ENCODE assay signal across 1 cellular context in the genomic region with DNA sequence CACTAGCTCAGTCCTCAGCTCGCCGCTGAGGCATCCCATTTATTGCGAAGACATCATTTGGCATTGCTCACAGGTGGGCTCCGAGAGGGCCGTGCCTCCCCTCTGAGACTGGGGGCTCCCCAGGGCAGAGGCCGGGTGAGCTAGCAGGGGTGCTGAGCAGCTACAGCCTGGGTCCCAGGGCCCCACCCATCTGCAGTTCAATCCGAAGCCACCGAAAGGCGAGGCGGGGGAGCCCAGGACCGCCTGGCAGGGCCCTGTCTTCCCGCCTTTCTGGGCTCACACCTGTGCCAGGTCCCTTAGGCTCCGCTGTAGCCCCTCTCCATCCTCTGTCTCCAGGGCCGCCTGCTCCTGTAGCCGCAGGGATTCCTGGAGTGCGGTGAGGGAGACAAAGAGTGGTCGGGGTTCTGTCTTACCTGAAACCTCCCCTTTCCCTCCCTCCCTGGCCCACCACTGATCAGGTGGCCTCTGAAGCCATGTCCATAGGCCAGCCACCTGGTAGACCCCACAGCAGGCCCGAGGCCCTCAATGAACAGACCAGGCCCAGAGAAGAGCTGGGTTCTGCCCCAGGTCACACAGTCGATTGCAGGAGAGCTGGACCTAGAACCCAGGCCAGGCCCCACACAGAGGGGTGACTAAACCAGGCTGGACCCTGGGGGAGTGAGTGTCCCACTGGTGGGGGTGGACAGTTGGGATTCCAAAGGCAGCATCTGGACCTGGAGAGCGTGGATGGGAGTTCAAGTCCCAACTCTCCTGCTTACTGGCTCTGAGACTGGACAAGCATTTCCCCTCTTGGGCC.
TF ChIP-seq lines count a peak whose summit lies in the region.

No MANE protein-coding gene starts in this region.

TF ChIP-seq in GM23338, 12 proteins besides CTCF, POLR2A, EP300 and RAD21 (continued from another document):
- TF ChIP-seq, protein P1, sequence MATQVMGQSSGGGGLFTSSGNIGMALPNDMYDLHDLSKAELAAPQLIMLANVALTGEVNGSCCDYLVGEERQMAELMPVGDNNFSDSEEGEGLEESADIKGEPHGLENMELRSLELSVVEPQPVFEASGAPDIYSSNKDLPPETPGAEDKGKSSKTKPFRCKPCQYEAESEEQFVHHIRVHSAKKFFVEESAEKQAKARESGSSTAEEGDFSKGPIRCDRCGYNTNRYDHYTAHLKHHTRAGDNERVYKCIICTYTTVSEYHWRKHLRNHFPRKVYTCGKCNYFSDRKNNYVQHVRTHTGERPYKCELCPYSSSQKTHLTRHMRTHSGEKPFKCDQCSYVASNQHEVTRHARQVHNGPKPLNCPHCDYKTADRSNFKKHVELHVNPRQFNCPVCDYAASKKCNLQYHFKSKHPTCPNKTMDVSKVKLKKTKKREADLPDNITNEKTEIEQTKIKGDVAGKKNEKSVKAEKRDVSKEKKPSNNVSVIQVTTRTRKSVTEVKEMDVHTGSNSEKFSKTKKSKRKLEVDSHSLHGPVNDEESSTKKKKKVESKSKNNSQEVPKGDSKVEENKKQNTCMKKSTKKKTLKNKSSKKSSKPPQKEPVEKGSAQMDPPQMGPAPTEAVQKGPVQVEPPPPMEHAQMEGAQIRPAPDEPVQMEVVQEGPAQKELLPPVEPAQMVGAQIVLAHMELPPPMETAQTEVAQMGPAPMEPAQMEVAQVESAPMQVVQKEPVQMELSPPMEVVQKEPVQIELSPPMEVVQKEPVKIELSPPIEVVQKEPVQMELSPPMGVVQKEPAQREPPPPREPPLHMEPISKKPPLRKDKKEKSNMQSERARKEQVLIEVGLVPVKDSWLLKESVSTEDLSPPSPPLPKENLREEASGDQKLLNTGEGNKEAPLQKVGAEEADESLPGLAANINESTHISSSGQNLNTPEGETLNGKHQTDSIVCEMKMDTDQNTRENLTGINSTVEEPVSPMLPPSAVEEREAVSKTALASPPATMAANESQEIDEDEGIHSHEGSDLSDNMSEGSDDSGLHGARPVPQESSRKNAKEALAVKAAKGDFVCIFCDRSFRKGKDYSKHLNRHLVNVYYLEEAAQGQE (IDR thresholded peaks at IDR 0.05; ENCODE audit: unreplicated experiment), result no peak
- no peak for TF ChIP-seq ZNF331 (CRISPR knock-in tag; IDR thresholded peaks at IDR 0.05; ENCODE audit: low read depth)
